ENCODE assay signal across 12 cellular contexts in genomic region chr2:208112273-208112699, GRCh38. TPM values are rescaled to one million over a fixed set of nuclear protein-coding genes. Genes with fewer than 3 reads are reported as not detected.
DNase-seq lines count a peak whose midpoint lies in the region; ATAC-seq and TF ChIP-seq lines count a peak whose summit lies in the region.
"Not testable (repeated sequence)": the region's sequence is repeated elsewhere in the genome, so short reads cannot be mapped to it uniquely, and the experiment has no call there.
"Had no signal": no experiment of that assay in that cellular context is flagged by ENCODE, and none has a peak within 500 bp of the region (broad histone marks: within the 10 kb centered on the region; RNA-seq: fewer than 3 reads in every experiment).

No MANE protein-coding gene starts in this region.

- H4K8ac ChIP-seq in neuronal stem cell (ENCODE audit: low read depth, low read length), result peak overlapping the region; percentile 43

- H2BK5ac ChIP-seq in neuronal stem cell (ENCODE audit: low read length), result not testable (repeated sequence)

- not testable (repeated sequence) for TF ChIP-seq CTCF in endodermal cell (conservative IDR thresholded peaks at IDR 0.05)

- H3K4me3 ChIP-seq in H7 (ENCODE audit: insufficient read depth, low read depth, low read length) (peak overlapping the region; percentile 12), iPS-15b (ENCODE audit: low read depth, low read length) (peak overlapping the region; percentile 46), mesodermal cell (ENCODE audit: extremely low read depth, insufficient read depth, low read length, poor library complexity, severe bottlenecking) (peak overlapping the region; percentile 19), neuronal stem cell (ENCODE audit: low read length in 2 of 2) (peak overlapping the region in 1 of 2 donors; percentile 58)
- not testable (repeated sequence) for H3K4me3 ChIP-seq in endodermal cell (ENCODE audit: low read length)

- not testable (repeated sequence) for H3K9ac ChIP-seq in endodermal cell (ENCODE audit: extremely low read depth, low read length, poor library complexity, severe bottlenecking); iPS-15b (ENCODE audit: low read depth, low read length); neuronal stem cell (ENCODE audit: low read depth, low read length, poor library complexity)

- H3K4ac ChIP-seq in neuronal stem cell (ENCODE audit: low read length), result not testable (repeated sequence)

- not testable (repeated sequence) for H3K9me3 ChIP-seq in endodermal cell (ENCODE audit: control insufficient read depth, low read length); iPS-15b (ENCODE audit: control insufficient read depth, insufficient read depth, low read length); mesodermal cell (ENCODE audit: control insufficient read depth, low read length); neuronal stem cell (replicated peaks in 1 of 2; ENCODE audit: control insufficient read depth in 2 of 2, insufficient read depth in 1 of 2, low read depth in 1 of 2, low read length in 2 of 2)

- peaks cover 17% of the 10 kb centered on the region for H3K4me1 Mint-ChIP-seq in endodermal cell
- H3K4me1 Mint-ChIP-seq in stimulated activated memory B cell treated with anti-CD40 and anti-IgM and Interleukin-4, amounts not matched to agents 10 μg/mL and 1 μg/mL and 100 μg/mL, for 72 hours, result not testable (repeated sequence)

- not testable (repeated sequence) for H3K36me3 ChIP-seq in H7 (replicated peaks; ENCODE audit: control insufficient read depth, insufficient read depth, low read length); endodermal cell (ENCODE audit: control insufficient read depth, insufficient read depth, low read length); iPS-15b (ENCODE audit: control insufficient read depth, insufficient read depth, low read length); mesodermal cell (ENCODE audit: control insufficient read depth, insufficient read depth, low read length); neuronal stem cell (replicated peaks in 1 of 2; ENCODE audit: control insufficient read depth in 2 of 2, insufficient read depth in 2 of 2, low read length in 2 of 2)

- H2AK5ac ChIP-seq in neuronal stem cell (ENCODE audit: low read depth, low read length), result not testable (repeated sequence)

- H3K27ac ChIP-seq in endodermal cell (ENCODE audit: low read depth, low read length); mesodermal cell (ENCODE audit: low read depth, low read length, severe bottlenecking); neuronal stem cell (replicated peaks; ENCODE audit: low read length): not testable (repeated sequence)

- H3K36me3 Mint-ChIP-seq in endodermal cell (ENCODE audit: low read depth); stimulated activated memory B cell treated with anti-CD40 and anti-IgM and Interleukin-4, amounts not matched to agents 10 μg/mL and 1 μg/mL and 100 μg/mL, for 72 hours: not testable (repeated sequence)

- H3K79me1 ChIP-seq in neuronal stem cell (ENCODE audit: low read depth, low read length), result not testable (repeated sequence)

- WGBS in endodermal cell (ENCODE audit: insufficient coverage in 1 of 2, insufficient read length in 1 of 2), 2 experiments, result 20 to 25% methylated on average over 4 to 34 of the region's 34 CpGs
- 24% methylated on average over 12 to 18 of the region's 34 CpGs for WGBS in mesodermal cell (ENCODE audit: insufficient coverage in 2 of 2), 2 experiments
- WGBS in neuronal stem cell (ENCODE audit: extremely low coverage in 2 of 2, insufficient read length in 2 of 2, insufficient replicate concordance in 1 of 2), 2 donors, result no CpG with 5 or more reads among the region's 34 CpGs

- H4K91ac ChIP-seq in neuronal stem cell (ENCODE audit: low read depth, low read length, poor library complexity), result not testable (repeated sequence)

- not testable (repeated sequence) for H2BK120ac ChIP-seq in neuronal stem cell (ENCODE audit: low read depth, low read length)

- H3K27ac Mint-ChIP-seq in endodermal cell; stimulated activated memory B cell treated with anti-CD40 and anti-IgM and Interleukin-4, amounts not matched to agents 10 μg/mL and 1 μg/mL and 100 μg/mL, for 72 hours: not testable (repeated sequence)

- H2AFZ ChIP-seq in neuronal stem cell (ENCODE audit: low read length), result peak overlapping the region; percentile 78

- not testable (repeated sequence) for H3K14ac ChIP-seq in neuronal stem cell (ENCODE audit: low read length)

- DNase-seq in H7, result peak; percentile 59
- DNase-seq in activated CD8-positive, alpha-beta memory T cell treated with anti-CD3 and anti-CD28 coated beads for 24 hours, result peak; percentile 33
- DNase-seq in endodermal cell, result peak; percentile 80
- not testable (repeated sequence) for DNase-seq in neuronal stem cell (ENCODE audit: low spot score)

- peak overlapping the region; percentile 76 for H3K18ac ChIP-seq in neuronal stem cell (ENCODE audit: low read length)

- H3K9me3 Mint-ChIP-seq in endodermal cell; stimulated activated memory B cell treated with anti-CD40 and anti-IgM and Interleukin-4, amounts not matched to agents 10 μg/mL and 1 μg/mL and 100 μg/mL, for 72 hours: not testable (repeated sequence)

- H3K27me3 ChIP-seq in H7 (ENCODE audit: control insufficient read depth, insufficient read depth, low read length); endodermal cell (ENCODE audit: control insufficient read depth, insufficient read depth, low read length, poor library complexity, severe bottlenecking); iPS-15b (ENCODE audit: control insufficient read depth, insufficient read depth, low read length); neuronal stem cell (ENCODE audit: control insufficient read depth in 3 of 3, insufficient read depth in 3 of 3, low read depth in 1 of 3, low read length in 3 of 3): not testable (repeated sequence)

- not testable (repeated sequence) for H2BK12ac ChIP-seq in neuronal stem cell (ENCODE audit: low read length)

- H3K27me3 Mint-ChIP-seq in endodermal cell (ENCODE audit: insufficient read depth), result not testable (repeated sequence)
- peaks cover 11% of the 10 kb centered on the region for H3K27me3 Mint-ChIP-seq in stimulated activated memory B cell treated with anti-CD40 and anti-IgM and Interleukin-4, amounts not matched to agents 10 μg/mL and 1 μg/mL and 100 μg/mL, for 72 hours

- H3K4me3 Mint-ChIP-seq in endodermal cell, result peak overlapping the region; percentile 35
- H3K4me3 Mint-ChIP-seq in stimulated activated memory B cell treated with anti-CD40 and anti-IgM and Interleukin-4, amounts not matched to agents 10 μg/mL and 1 μg/mL and 100 μg/mL, for 72 hours, result not testable (repeated sequence)

- H3K23ac ChIP-seq in neuronal stem cell (ENCODE audit: low read depth, low read length, poor library complexity), result peak overlapping the region; percentile 55

- ATAC-seq in stimulated activated memory B cell treated with anti-CD40 and anti-IgM and Interleukin-4, amounts not matched to agents 10 μg/mL and 1 μg/mL and 100 μg/mL, for 72 hours, result peak; percentile 63

- not testable (repeated sequence) for H2BK15ac ChIP-seq in neuronal stem cell (ENCODE audit: low read length)

- peak overlapping the region; percentile 40 for H3K4me2 ChIP-seq in neuronal stem cell (ENCODE audit: insufficient read depth, low read length, poor library complexity, severe bottlenecking)

- not testable (repeated sequence) for H3K4me1 ChIP-seq in endodermal cell (ENCODE audit: control insufficient read depth, insufficient read depth, low read length); mesodermal cell (ENCODE audit: control insufficient read depth, insufficient read depth, low read length, poor library complexity, severe bottlenecking); neuronal stem cell (ENCODE audit: control insufficient read depth in 2 of 2, insufficient read depth in 1 of 2, low read depth in 1 of 2, low read length in 2 of 2)
- peaks cover 11% of the 10 kb centered on the region for H3K4me1 ChIP-seq in iPS-15b (ENCODE audit: control insufficient read depth, insufficient read depth, low read length)

RNA-seq across cellular contexts. Expression of gene CRYGD, which starts 12.0 kb away (rescaled TPM):
- 5.2 and 5.5 TPM in 2 replicates for total RNA-seq in H7 (2014; rRNA removed; shearing (Covaris generic))
- total RNA-seq in endodermal cell, result 1 to 10 TPM in 1 of 2 donors, not detected in 1; 2.2 TPM
- polyA plus RNA-seq in endodermal cell (2013, experiment 1 of 2), result 0.71 TPM
- polyA plus RNA-seq in endodermal cell (2013, experiment 2 of 2), result 1.4 TPM
- polyA plus RNA-seq in mesodermal cell (2013, experiment 1 of 2), result not detected
- not detected for polyA plus RNA-seq in mesodermal cell (2013, experiment 2 of 2)
- 0.99 TPM for polyA plus RNA-seq in neuronal stem cell (2013, experiment 1 of 2)
- polyA plus RNA-seq in neuronal stem cell (2013, experiment 2 of 2), result 1.1 TPM
- total RNA-seq: CD4-positive, alpha-beta T cell; GM12878; OCI-LY7; Peyer's patch had no signal
- polyA plus RNA-seq: BJ, GM12878 had no signal

RNA-seq across cellular contexts. Expression of gene CRYGC, which starts 17.3 kb away (rescaled TPM):
- total RNA-seq in H7 (2014; rRNA removed; shearing (Covaris generic)), result not detected in 2 replicates
- not detected for total RNA-seq in endodermal cell
- polyA plus RNA-seq in endodermal cell (2013, experiment 1 of 2), result not detected
- not detected for polyA plus RNA-seq in endodermal cell (2013, experiment 2 of 2)
- polyA plus RNA-seq in mesodermal cell (2013, experiment 1 of 2), result not detected
- polyA plus RNA-seq in mesodermal cell (2013, experiment 2 of 2), result not detected
- not detected for polyA plus RNA-seq in neuronal stem cell (2013, experiment 1 of 2)
- polyA plus RNA-seq in neuronal stem cell (2013, experiment 2 of 2), result not detected
- total RNA-seq: CD4-positive, alpha-beta T cell; GM12878; OCI-LY7; Peyer's patch had no signal
- polyA plus RNA-seq: BJ, GM12878 had no signal

RNA-seq across cellular contexts. Expression of gene CRYGB, which starts 33.7 kb away (rescaled TPM):
- 0.94 TPM in 1 of 2 replicates, not detected in the other for total RNA-seq in H7 (2014; rRNA removed; shearing (Covaris generic))
- total RNA-seq in endodermal cell, result under 1 TPM in 1 of 2 donors, not detected in 1; 0.46 TPM
- not detected for polyA plus RNA-seq in endodermal cell (2013, experiment 1 of 2)
- polyA plus RNA-seq in endodermal cell (2013, experiment 2 of 2), result not detected
- polyA plus RNA-seq in mesodermal cell (2013, experiment 1 of 2), result not detected
- polyA plus RNA-seq in mesodermal cell (2013, experiment 2 of 2), result not detected
- not detected for polyA plus RNA-seq in neuronal stem cell (2013, experiment 1 of 2)
- polyA plus RNA-seq in neuronal stem cell (2013, experiment 2 of 2), result not detected
- total RNA-seq: CD4-positive, alpha-beta T cell; GM12878; OCI-LY7; Peyer's patch had no signal
- polyA plus RNA-seq: BJ, GM12878 had no signal

RNA-seq across cellular contexts. Expression of gene CRYGA, which starts 51.1 kb away (rescaled TPM):
- not detected in 2 replicates for total RNA-seq in H7 (2014; rRNA removed; shearing (Covaris generic))
- not detected for total RNA-seq in endodermal cell
- not detected for polyA plus RNA-seq in endodermal cell (2013, experiment 1 of 2)
- not detected for polyA plus RNA-seq in endodermal cell (2013, experiment 2 of 2)
- not detected for polyA plus RNA-seq in mesodermal cell (2013, experiment 1 of 2)
- not detected for polyA plus RNA-seq in mesodermal cell (2013, experiment 2 of 2)
- polyA plus RNA-seq in neuronal stem cell (2013, experiment 1 of 2), result not detected
- polyA plus RNA-seq in neuronal stem cell (2013, experiment 2 of 2), result not detected
- total RNA-seq: CD4-positive, alpha-beta T cell; GM12878; OCI-LY7; Peyer's patch had no signal
- polyA plus RNA-seq: BJ, GM12878 had no signal
